In genomic region chr17:4953461-4953961, GRCh38 we compare ENCODE assay signal across 12 cellular contexts. TPM values are rescaled to one million over a fixed set of nuclear protein-coding genes. Genes with fewer than 3 reads are reported as not detected.
DNase-seq lines count a peak whose midpoint lies in the region; FAIRE-seq and TF ChIP-seq lines count a peak whose summit lies in the region.
"Had no signal": no experiment of that assay in that cellular context is flagged by ENCODE, and none has a peak within 500 bp of the region (broad histone marks: within the 10 kb centered on the region; RNA-seq: fewer than 3 reads in every experiment).

No MANE protein-coding gene starts in this region.

- no peak for TF ChIP-seq EP300 in ovary (IDR thresholded peaks at IDR 0.05)

- H3K79me2 ChIP-seq in keratinocyte (ENCODE audit: control insufficient read depth, insufficient read depth, low read length): no peaks in the 10 kb centered on the region

- no peak for FAIRE-seq in keratinocyte (lab: Jason Lieb, UNC)

- peaks cover 5% of the 10 kb centered on the region for H3K27me3 Mint-ChIP-seq in HFFc6 (ENCODE audit: insufficient read depth)
- H3K27me3 Mint-ChIP-seq: activated CD4-positive, alpha-beta memory T cell treated with anti-CD3 and anti-CD28 coated beads, Interleukin-2, amount 10 ng/mL, durations not matched to agents 7 days and 5 days had no signal

- peaks cover 12% of the 10 kb centered on the region; the same call in 1 of the 2 replicates for H3K36me3 Mint-ChIP-seq in HFFc6 (ENCODE audit: low read depth)

- H3K36me3 ChIP-seq in ascending aorta: peaks cover 2 to 11% of the 10 kb centered on the region in 2 donors
- no peaks in the 10 kb centered on the region for H3K36me3 ChIP-seq in keratinocyte (ENCODE audit: control insufficient read depth in 2 of 2, extremely low read depth in 1 of 2, insufficient read depth in 2 of 2, low read length in 2 of 2)
- no peaks in the 10 kb centered on the region for H3K36me3 ChIP-seq in thyroid gland
- no peaks in the 10 kb centered on the region for H3K36me3 ChIP-seq in ovary

- H2AFZ ChIP-seq in keratinocyte (ENCODE audit: control insufficient read depth, low read length): peak overlapping the region; percentile 41

- H3K4me1 ChIP-seq in ascending aorta (peaks cover 2 to 31% of the 10 kb centered on the region in 2 donors), keratinocyte (ENCODE audit: control insufficient read depth, extremely low read depth, insufficient read depth, low read length) (peaks cover 16% of the 10 kb centered on the region), thyroid gland (peaks cover 17 to 58% of the 10 kb centered on the region in 2 donors), ovary (ENCODE audit: insufficient read depth) (no peaks in the 10 kb centered on the region)

- TF ChIP-seq POLR2A in thyroid gland (IDR thresholded peaks at IDR 0.05) (peak in 1 of 2 donors; percentile 6), ovary (IDR thresholded peaks at IDR 0.05) (no peak)

- H3K4me3 Mint-ChIP-seq in HFFc6: peak overlapping the region; percentile 3
- H3K4me3 Mint-ChIP-seq: activated CD4-positive, alpha-beta memory T cell treated with anti-CD3 and anti-CD28 coated beads, Interleukin-2, amount 10 ng/mL, durations not matched to agents 7 days and 5 days had no signal

- no peaks in the 10 kb centered on the region for H3K9me3 Mint-ChIP-seq in HFFc6
- H3K9me3 Mint-ChIP-seq: activated CD4-positive, alpha-beta memory T cell treated with anti-CD3 and anti-CD28 coated beads, Interleukin-2, amount 10 ng/mL, durations not matched to agents 7 days and 5 days had no signal

- H4K20me1 ChIP-seq in keratinocyte (ENCODE audit: control insufficient read depth, extremely low read depth, insufficient read depth, low read length): no peaks in the 10 kb centered on the region

- peak overlapping the region; percentile 86 for H3K27ac Mint-ChIP-seq in HFFc6
- H3K27ac Mint-ChIP-seq: activated CD4-positive, alpha-beta memory T cell treated with anti-CD3 and anti-CD28 coated beads, Interleukin-2, amount 10 ng/mL, durations not matched to agents 7 days and 5 days had no signal

- peaks cover 40% of the 10 kb centered on the region for H3K4me1 Mint-ChIP-seq in HFFc6 (ENCODE audit: low read depth)

- TF ChIP-seq CTCF in HFFc6 (IDR thresholded peaks at IDR 0.05) (no peak), ascending aorta (IDR thresholded peaks at IDR 0.05) (no peak), keratinocyte (optimal IDR thresholded peaks at IDR 0.05 in 1 of 3, IDR thresholded peaks at IDR 0.05 in 1 of 3, conservative IDR thresholded peaks at IDR 0.05 in 1 of 3; ENCODE audit: extremely low read depth in 1 of 3, insufficient read depth in 2 of 3, low read length in 3 of 3) (no peak), thyroid gland (IDR thresholded peaks at IDR 0.05) (no peak), ovary (IDR thresholded peaks at IDR 0.05) (no peak)

- WGBS in thyroid gland, 2 donors: 38 to 50% methylated on average over 12 to 13 of the region's 13 CpGs
- WGBS in ovary, 3 donors: 67 to 73% (median 72%) methylated on average over 13 of the region's 13 CpGs

- H3K9me1 ChIP-seq in keratinocyte (ENCODE audit: control insufficient read depth, extremely low read depth, insufficient read depth, low read length): peaks cover 2% of the 10 kb centered on the region

- intact Hi-C loops in ascending aorta (cut with DNase I): no loop called here
- intact Hi-C loops in thyroid gland (cut with DNase I): no loop called here
- intact Hi-C loops in ovary (cut with DNase I): no loop called here

- peak; percentile 76 for DNase-seq in HFFc6
- DNase-seq in ascending aorta (ENCODE audit: low spot score in 2 of 2): peak; percentile 25 to 82
- no peak for DNase-seq in keratinocyte (ENCODE audit: low read depth, low spot score)
- peak; percentile 69 to 75 for DNase-seq in thyroid gland
- DNase-seq in ovary: no peak
- no peak for DNase-seq in MV-4-11 (lab: John Stamatoyannopoulos, UW)
- DNase-seq in stimulated activated CD4-positive, alpha-beta T cell treated with anti-CD3 and anti-CD28 coated beads, Interleukin-1b, Interleukin-23, amount 100 ng/mL, for 48 hours: no peak
- DNase-seq: activated CD4-positive, alpha-beta memory T cell treated with anti-CD3 and anti-CD28 coated beads, Interleukin-2, amount 10 ng/mL, durations not matched to agents 7 days and 5 days; DND-41; dorsolateral prefrontal cortex; hippocampal formation; NCI-H2081 treated with DMSO at 0.1 percent for 48 hours had no signal

- H3K4me3 ChIP-seq in ascending aorta (peak overlapping the region in 1 of 2 donors; percentile 10), keratinocyte (ENCODE audit: control insufficient read depth in 2 of 3, extremely low read depth in 1 of 3, insufficient read depth in 2 of 3, low read depth in 1 of 3, low read length in 3 of 3) (no peak overlapping the region), thyroid gland (replicated peaks in 1 of 3) (no peak overlapping the region), ovary (no peak overlapping the region)
- H3K4me3 ChIP-seq: dorsolateral prefrontal cortex had no signal

- H3K9ac ChIP-seq in keratinocyte (ENCODE audit: control insufficient read depth, extremely low read depth, insufficient read depth, low read length): no peak overlapping the region

- H3K9me3 ChIP-seq in ascending aorta (no peaks in the 10 kb centered on the region), keratinocyte (ENCODE audit: control insufficient read depth, low read depth, low read length) (no peaks in the 10 kb centered on the region), thyroid gland (no peaks in the 10 kb centered on the region), ovary (no peaks in the 10 kb centered on the region)

- H3K27ac ChIP-seq in ascending aorta (peak overlapping the region; percentile 88 to 93), keratinocyte (ENCODE audit: control insufficient read depth, insufficient read depth, low read length) (no peak overlapping the region), thyroid gland (peak overlapping the region; percentile 43 to 68 (median 52)), ovary (no peak overlapping the region)
- H3K27ac ChIP-seq: dorsolateral prefrontal cortex had no signal

- dilution Hi-C loops in keratinocyte (cut with MboI; ENCODE audit: extremely low pct_ligation_motif_present, low sequenced_read_pairs): no loop called here

- peak overlapping the region; percentile 27 for H3K4me2 ChIP-seq in keratinocyte (ENCODE audit: control insufficient read depth, extremely low read depth, insufficient read depth, low read depth, low read length)

- no peaks in the 10 kb centered on the region for H3K27me3 ChIP-seq in ascending aorta
- H3K27me3 ChIP-seq in keratinocyte (ENCODE audit: control insufficient read depth, extremely low read depth, insufficient read depth, low read length): no peaks in the 10 kb centered on the region
- H3K27me3 ChIP-seq in thyroid gland: no peaks in the 10 kb centered on the region
- no peaks in the 10 kb centered on the region for H3K27me3 ChIP-seq in ovary

RNA-seq across cellular contexts. Expression of gene ENO3, which starts 2.6 kb away (rescaled TPM):
- 1 to 10 TPM; 1.9 to 4.6 (median 3.2) TPM for total RNA-seq in HFFc6 (2021; fragmentation: NEBNext Ultra II Directional; extraction: Animal tissue kit (Norgen Biotek cat#: 25700))
- total RNA-seq in ascending aorta: not detected
- 1.8 to 3.1 TPM (median 2.4 TPM) in 3 replicates for polyA plus RNA-seq in keratinocyte
- polyA plus RNA-seq in keratinocyte (2011; ENCODE audit: low read depth): 1.5 TPM
- 0.48 and 0.64 TPM in 2 replicates for polyA plus RNA-seq in keratinocyte (2011; cell fraction: cytosol; rRNA removed)
- polyA plus RNA-seq in keratinocyte (2011; cell fraction: nucleus; rRNA removed): 14.2 and 14.8 TPM in 2 replicates
- polyA plus RNA-seq in keratinocyte (2012; ENCODE audit: low replicate concordance): 2.9 and 3.3 TPM in 2 replicates
- polyA minus RNA-seq in keratinocyte: 0.20 to 1.4 TPM (median 1.1 TPM) in 3 replicates
- 3.6 TPM for polyA minus RNA-seq in keratinocyte (2011; cell fraction: cytosol; rRNA and poly(A)+ RNA removed)
- 1.7 TPM in 2 replicates for polyA minus RNA-seq in keratinocyte (2011; cell fraction: nucleus; rRNA and poly(A)+ RNA removed)
- 1 to 10 TPM in 3 of 4 donors, not detected in 1; 5.4 to 8.8 (median 5.5) TPM for total RNA-seq in thyroid gland
- 1 to 10 TPM; 2.5 to 6.1 (median 4.1) TPM for total RNA-seq in ovary
- polyA plus RNA-seq in ovary: 1 to 10 TPM; 1.8 to 5.0 TPM

RNA-seq across cellular contexts. Expression of gene PFN1, which starts 5.2 kb away (rescaled TPM):
- 1,000 to 10,000 TPM; 1,630 to 1,970 (median 1,832) TPM for total RNA-seq in HFFc6 (2021; fragmentation: NEBNext Ultra II Directional; extraction: Animal tissue kit (Norgen Biotek cat#: 25700))
- total RNA-seq in ascending aorta: 1,046 TPM
- 1,029 to 1,579 TPM (median 1,435 TPM) in 3 replicates for polyA plus RNA-seq in keratinocyte
- polyA plus RNA-seq in keratinocyte (2011; ENCODE audit: low read depth): 93.5 TPM
- polyA plus RNA-seq in keratinocyte (2011; cell fraction: cytosol; rRNA removed): 1,284 and 1,740 TPM in 2 replicates
- polyA plus RNA-seq in keratinocyte (2011; cell fraction: nucleus; rRNA removed): 522 and 618 TPM in 2 replicates
- polyA plus RNA-seq in keratinocyte (2012; ENCODE audit: low replicate concordance): 752 and 2,112 TPM in 2 replicates
- 549 to 818 TPM (median 613 TPM) in 3 replicates for polyA minus RNA-seq in keratinocyte
- polyA minus RNA-seq in keratinocyte (2011; cell fraction: cytosol; rRNA and poly(A)+ RNA removed): 3,030 TPM
- polyA minus RNA-seq in keratinocyte (2011; cell fraction: nucleus; rRNA and poly(A)+ RNA removed): 168 and 208 TPM in 2 replicates
- total RNA-seq in thyroid gland: 100 to 1,000 TPM; 228 to 606 (median 328) TPM
- total RNA-seq in ovary: 100 to 1,000 TPM; 201 to 415 (median 323) TPM
- polyA plus RNA-seq in ovary: 100 to 1,000 TPM; 254 to 542 TPM

RNA-seq across cellular contexts. Expression of gene RNF167, which starts 13.4 kb away (rescaled TPM):
- total RNA-seq in HFFc6 (2021; fragmentation: NEBNext Ultra II Directional; extraction: Animal tissue kit (Norgen Biotek cat#: 25700)): 100 to 1,000 TPM in 3 of 6 experiments, 10 to 100 TPM in 3; 88.3 to 122 (median 97.6) TPM
- 164 TPM for total RNA-seq in ascending aorta
- 101 to 129 TPM (median 118 TPM) in 3 replicates for polyA plus RNA-seq in keratinocyte
- 76.5 TPM for polyA plus RNA-seq in keratinocyte (2011; ENCODE audit: low read depth)
- 180 and 200 TPM in 2 replicates for polyA plus RNA-seq in keratinocyte (2011; cell fraction: cytosol; rRNA removed)
- 197 and 208 TPM in 2 replicates for polyA plus RNA-seq in keratinocyte (2011; cell fraction: nucleus; rRNA removed)
- 124 and 136 TPM in 2 replicates for polyA plus RNA-seq in keratinocyte (2012; ENCODE audit: low replicate concordance)
- polyA minus RNA-seq in keratinocyte: 97.9 to 161 TPM (median 108 TPM) in 3 replicates
- polyA minus RNA-seq in keratinocyte (2011; cell fraction: cytosol; rRNA and poly(A)+ RNA removed): 177 TPM
- 45.4 and 50.7 TPM in 2 replicates for polyA minus RNA-seq in keratinocyte (2011; cell fraction: nucleus; rRNA and poly(A)+ RNA removed)
- total RNA-seq in thyroid gland: 10 to 100 TPM; 47.1 to 77.0 (median 67.2) TPM
- 10 to 100 TPM; 22.7 to 89.6 (median 78.1) TPM for total RNA-seq in ovary
- 100 to 1,000 TPM in 1 of 2 donors, 10 to 100 TPM in 1; 91.8 to 221 TPM for polyA plus RNA-seq in ovary

RNA-seq across cellular contexts. Expression of gene SLC25A11, which starts 13.7 kb away (rescaled TPM):
- total RNA-seq in HFFc6 (2021; fragmentation: NEBNext Ultra II Directional; extraction: Animal tissue kit (Norgen Biotek cat#: 25700)): 10 to 100 TPM; 61.9 to 78.6 (median 64.4) TPM
- 56.2 TPM for total RNA-seq in ascending aorta
- polyA plus RNA-seq in keratinocyte: 28.3 to 43.6 TPM (median 33.8 TPM) in 3 replicates
- polyA plus RNA-seq in keratinocyte (2011; ENCODE audit: low read depth): 30.2 TPM
- 24.2 and 34.0 TPM in 2 replicates for polyA plus RNA-seq in keratinocyte (2011; cell fraction: cytosol; rRNA removed)
- 20.7 and 24.5 TPM in 2 replicates for polyA plus RNA-seq in keratinocyte (2011; cell fraction: nucleus; rRNA removed)
- polyA plus RNA-seq in keratinocyte (2012; ENCODE audit: low replicate concordance): 26.3 and 42.6 TPM in 2 replicates
- polyA minus RNA-seq in keratinocyte: 30.9 to 80.3 TPM (median 31.3 TPM) in 3 replicates
- polyA minus RNA-seq in keratinocyte (2011; cell fraction: cytosol; rRNA and poly(A)+ RNA removed): 34.0 TPM
- 12.2 and 12.6 TPM in 2 replicates for polyA minus RNA-seq in keratinocyte (2011; cell fraction: nucleus; rRNA and poly(A)+ RNA removed)
- 10 to 100 TPM; 29.3 to 62.4 (median 48.4) TPM for total RNA-seq in thyroid gland
- 10 to 100 TPM; 18.7 to 55.4 (median 42.3) TPM for total RNA-seq in ovary
- 10 to 100 TPM; 12.7 to 44.1 TPM for polyA plus RNA-seq in ovary

RNA-seq across cellular contexts. Expression of gene SPAG7, which starts 14.1 kb away (rescaled TPM):
- 10 to 100 TPM; 59.4 to 76.9 (median 65.6) TPM for total RNA-seq in HFFc6 (2021; fragmentation: NEBNext Ultra II Directional; extraction: Animal tissue kit (Norgen Biotek cat#: 25700))
- total RNA-seq in ascending aorta (4.9 TPM), thyroid gland (10 to 100 TPM; 50.5 to 69.7 (median 68.3) TPM), ovary (10 to 100 TPM; 30.4 to 55.2 (median 38.6) TPM)
- polyA plus RNA-seq in keratinocyte (65.6 to 73.7 TPM (median 65.7 TPM) in 3 replicates), ovary (10 to 100 TPM; 31.7 to 60.6 TPM)
- polyA plus RNA-seq in keratinocyte (2011; ENCODE audit: low read depth): 39.6 TPM
- 46.8 and 64.1 TPM in 2 replicates for polyA plus RNA-seq in keratinocyte (2011; cell fraction: cytosol; rRNA removed)
- 56.0 and 62.5 TPM in 2 replicates for polyA plus RNA-seq in keratinocyte (2011; cell fraction: nucleus; rRNA removed)
- polyA plus RNA-seq in keratinocyte (2012; ENCODE audit: low replicate concordance): 54.3 and 69.1 TPM in 2 replicates
- 18.4 to 26.5 TPM (median 23.3 TPM) in 3 replicates for polyA minus RNA-seq in keratinocyte
- polyA minus RNA-seq in keratinocyte (2011; cell fraction: cytosol; rRNA and poly(A)+ RNA removed): 24.9 TPM
- 11.5 and 22.7 TPM in 2 replicates for polyA minus RNA-seq in keratinocyte (2011; cell fraction: nucleus; rRNA and poly(A)+ RNA removed)

Comparison
In these comparisons a context has a peak if more than half of its experiments do, and no peak if none do; other contexts are left out.
1. DNase-seq: peak in HFFc6 (single experiment), ascending aorta (2 of 2) and thyroid gland (2 of 2); none in keratinocyte (single experiment), ovary (0 of 5), MV-4-11 (single experiment) and stimulated activated CD4-positive, alpha-beta T cell treated with anti-CD3 and anti-CD28 coated beads, Interleukin-1b, Interleukin-23, amount 100 ng/mL, for 48 hours (single experiment).
2. H3K27ac ChIP-seq: peak in ascending aorta (2 of 2) and thyroid gland (3 of 3); none in keratinocyte (single experiment) and ovary (0 of 2).